In the genomic region with DNA sequence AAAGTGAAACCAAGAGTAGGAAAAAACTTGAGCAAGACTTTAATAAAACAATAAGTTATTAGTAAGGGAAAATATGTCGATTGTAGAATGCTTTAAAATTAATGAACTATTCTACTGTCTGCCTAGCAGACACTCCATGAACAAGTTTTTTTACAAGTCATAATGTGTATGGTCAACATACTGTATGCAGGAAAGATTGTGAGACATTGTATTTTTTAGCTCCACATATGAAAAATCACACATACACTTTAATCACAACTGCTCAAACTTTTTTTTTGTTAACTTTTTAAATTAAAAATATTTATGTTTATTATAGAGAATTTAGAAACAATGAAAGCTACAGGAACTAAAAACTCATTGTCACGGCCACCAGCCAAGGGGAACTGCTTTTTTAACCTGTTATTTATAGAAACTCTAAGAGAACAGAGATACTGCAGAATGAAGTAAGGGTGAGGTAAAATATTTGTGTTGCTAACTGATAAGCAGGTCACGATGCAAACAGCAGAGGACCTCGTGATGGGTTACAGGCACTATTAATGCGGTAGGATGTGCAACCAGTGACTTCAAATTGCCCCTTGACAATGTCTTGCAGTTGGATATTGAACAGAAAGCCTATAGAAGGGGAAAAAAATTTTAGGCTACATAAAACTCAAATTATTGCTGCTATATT, we compare ENCODE assay signal across 17 cellular contexts. TPM values are rescaled to one million over a fixed set of nuclear protein-coding genes. Genes with fewer than 3 reads are reported as not detected.
DNase-seq lines count a peak whose midpoint lies in the region; ATAC-seq, FAIRE-seq and TF ChIP-seq lines count a peak whose summit lies in the region.
"Had no signal": no experiment of that assay in that cellular context is flagged by ENCODE, and none has a peak within 500 bp of the region (broad histone marks: within the 10 kb centered on the region; RNA-seq: fewer than 3 reads in every experiment).

No MANE protein-coding gene starts in this region.

- WGBS in heart left ventricle, 4 donors = 8 to 11% (median 9%) methylated on average over 5 of the region's 5 CpGs

- H3K9me3 ChIP-seq in heart left ventricle = peaks cover 0 to 31% (median 10%) of the 10 kb centered on the region in 12 donors

- TF ChIP-seq CTCF in heart left ventricle (IDR thresholded peaks at IDR 0.05) = no peak
- no peak for TF ChIP-seq CTCF in coronary artery (IDR thresholded peaks at IDR 0.05)

- no peak for TF ChIP-seq POLR2A in heart left ventricle (IDR thresholded peaks at IDR 0.05)

- H3K27me3 ChIP-seq in heart left ventricle = no peaks in the 10 kb centered on the region

- H3K36me3 ChIP-seq in heart left ventricle = peaks cover 0 to 5% (median 0%) of the 10 kb centered on the region in 9 donors

- intact Hi-C loops in heart left ventricle (cut with DNase I) = no loop called here

- in situ Hi-C loops in SK-MEL-5 (cut with HindIII; ENCODE audit: low pct_unique_long_range_greater_than_20kb, low sequenced_read_pairs) = no loop called here

- H3K27ac ChIP-seq in heart left ventricle (peak overlapping the region; percentile 48 to 87 (median 71)), coronary artery (no peak overlapping the region)

- peak; percentile 76 for FAIRE-seq in HTR-8/SVneo (lab: Jason Lieb, UNC)
- FAIRE-seq: GM12892, RCC 7860 had no signal

- peaks cover 0 to 37% (median 17%) of the 10 kb centered on the region in 12 donors for H3K4me1 ChIP-seq in heart left ventricle
- H3K4me1 ChIP-seq: Caco-2 had no signal

- DNase-seq in HTR-8/SVneo (ENCODE audit: insufficient read length, low spot score) (no peak), SK-MEL-5 (ENCODE audit: low read depth, low spot score) (peak; percentile 43), heart left ventricle (peak in 4 of 5 donors; percentile 47 to 58 (median 53)), mucosa of gallbladder (ENCODE audit: low spot score) (peak; percentile 36), NCI-H2171 treated with DMSO at 0.1 percent for 48 hours (lab: John Stamatoyannopoulos, UW) (no peak), coronary artery (ENCODE audit: low spot score) (no peak)
- DNase-seq: Caco-2, DMS153, NCI-H1048, NCI-H146, NCI-H2081, NCI-H510A treated with DMSO at 0.1 percent for 48 hours, NCI-H82, SHP77 treated with DMSO at 0.1 percent for 48 hours had no signal

- ATAC-seq in heart left ventricle = peak; percentile 92 to 98 (median 96)
- no peak for ATAC-seq in HG02588 (IDR thresholded peaks at IDR 0.05; ENCODE audit: unreplicated experiment)

- H3K4me3 ChIP-seq in heart left ventricle = no peak overlapping the region
- no peak overlapping the region for H3K4me3 ChIP-seq in coronary artery

RNA-seq across cellular contexts. Expression of a gene that starts 53.0 kb away (rescaled TPM):
- 0.13 and 0.50 TPM in 2 replicates for total RNA-seq in SK-MEL-5 (2014; rRNA removed; shearing (Covaris generic))
- 0.20 and 3.8 TPM in 2 replicates for polyA plus RNA-seq in SK-MEL-5 (2015; cell fraction: cytosol; rRNA removed)
- polyA plus RNA-seq in SK-MEL-5 (2015; cell fraction: nucleus; rRNA removed) = 0.11 TPM in 1 of 2 replicates, not detected in the other
- total RNA-seq in heart left ventricle = 100 to 1,000 TPM in 5 of 9 donors, 10 to 100 TPM in 4; 57.4 to 206 (median 104) TPM
- 10 to 100 TPM; 32.6 to 42.4 TPM for polyA plus RNA-seq in heart left ventricle
- total RNA-seq in mucosa of gallbladder = 71.2 TPM

Comparison
In these comparisons a context has a peak if more than half of its experiments do, and no peak if none do; other contexts are left out.
1. DNase-seq: peak in SK-MEL-5 (single experiment), heart left ventricle (4 of 5) and mucosa of gallbladder (single experiment); none in HTR-8/SVneo (single experiment), NCI-H2171 treated with DMSO at 0.1 percent for 48 hours (single experiment) and coronary artery (single experiment).
2. H3K27ac ChIP-seq: peak in heart left ventricle (12 of 12); none in coronary artery (0 of 2).
3. RNA of a gene that starts 53.0 kb away (total RNA-seq): 57.4 to 206 TPM in heart left ventricle and 71.2 TPM in mucosa of gallbladder (single experiment); 0.13 to 0.50 TPM in SK-MEL-5; every median in the first group is over 10 times any median in the second.